ENCODE assay signal across 8 cellular contexts in the genomic region with DNA sequence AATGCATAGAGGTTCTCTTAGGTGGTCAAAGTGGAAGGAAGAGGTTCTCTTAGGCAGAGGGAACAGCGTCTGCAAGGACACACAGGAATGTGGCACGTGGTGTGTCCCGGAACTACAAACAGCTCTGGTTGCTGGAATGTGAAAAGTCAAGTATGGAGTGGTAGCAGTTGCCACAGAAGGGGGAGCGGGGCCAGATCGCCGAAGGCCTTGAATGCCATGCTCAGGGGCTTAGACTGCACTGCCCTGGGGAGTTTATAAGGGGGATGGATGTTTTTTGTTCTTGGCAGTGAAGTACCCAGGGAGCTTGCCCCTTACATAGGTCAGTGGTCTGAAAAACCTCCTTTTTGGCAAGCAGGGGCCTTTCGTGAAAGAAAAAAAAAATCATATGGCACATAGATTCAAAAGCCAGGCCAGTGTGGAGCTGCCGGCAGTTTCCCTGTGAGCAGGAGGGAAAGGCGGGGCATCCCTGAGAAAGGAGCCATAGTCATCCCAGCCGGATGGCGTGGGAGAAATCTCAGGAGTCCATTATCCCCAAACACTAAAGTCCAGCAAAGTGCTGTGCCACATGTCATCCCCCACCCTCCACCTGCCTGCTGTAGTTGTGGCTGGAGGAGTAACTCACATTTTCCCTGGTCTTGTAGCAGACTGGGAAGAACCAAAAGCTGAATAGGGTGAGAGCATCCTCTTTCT. TPM values are rescaled to one million over a fixed set of nuclear protein-coding genes. Genes with fewer than 3 reads are reported as not detected.
DNase-seq lines count a peak whose midpoint lies in the region; ATAC-seq and TF ChIP-seq lines count a peak whose summit lies in the region.

No MANE protein-coding gene starts in this region.

- peak overlapping the region; percentile 92 for H3K4me2 ChIP-seq in hepatocyte
- peak overlapping the region; percentile 99 for H3K4me2 ChIP-seq in smooth muscle cell

- no peaks in the 10 kb centered on the region for H3K36me3 ChIP-seq in H7 (replicated peaks; ENCODE audit: control insufficient read depth, insufficient read depth, low read length)
- H3K36me3 ChIP-seq in hepatocyte (replicated peaks; ENCODE audit: insufficient read depth, low read depth): no peaks in the 10 kb centered on the region
- no peaks in the 10 kb centered on the region for H3K36me3 ChIP-seq in smooth muscle cell (ENCODE audit: low read depth)

- no peak overlapping the region for H3K9ac ChIP-seq in smooth muscle cell (ENCODE audit: low read depth)

- no peaks in the 10 kb centered on the region for H3K36me3 Mint-ChIP-seq in T-helper 17 cell (ENCODE audit: low read depth)

- H3K4me1 ChIP-seq in hepatocyte (ENCODE audit: insufficient read depth) (peaks cover 6% of the 10 kb centered on the region), smooth muscle cell (ENCODE audit: low read depth) (no peaks in the 10 kb centered on the region)

- peaks cover 5% of the 10 kb centered on the region for H3K27me3 Mint-ChIP-seq in T-helper 17 cell

- no peak overlapping the region for H3K4me3 ChIP-seq in H7 (ENCODE audit: insufficient read depth, low read depth, low read length)
- no peak overlapping the region for H3K4me3 ChIP-seq in hepatocyte
- H3K4me3 ChIP-seq in smooth muscle cell: peak overlapping the region; percentile 82

- H2AFZ ChIP-seq in hepatocyte (peak overlapping the region; percentile 99), smooth muscle cell (ENCODE audit: low read depth) (no peak overlapping the region)

- WGBS in hepatocyte (ENCODE audit: low lambda C conversion rate, missing lambda C conversion rate): 75% methylated on average over 11 of the region's 11 CpGs
- 76% methylated on average over 11 of the region's 11 CpGs for WGBS in smooth muscle cell (ENCODE audit: low lambda C conversion rate)

- ATAC-seq in T-helper 17 cell: no peak
- no peak for ATAC-seq in HG03135 (IDR thresholded peaks at IDR 0.05; ENCODE audit: unreplicated experiment)
- no peak for ATAC-seq in HG03025 (IDR thresholded peaks at IDR 0.05; ENCODE audit: low FRiP score, unreplicated experiment)
- no peak for ATAC-seq in HG02884 (IDR thresholded peaks at IDR 0.05; ENCODE audit: unreplicated experiment)

- H3K27me3 ChIP-seq in H7 (ENCODE audit: control insufficient read depth, insufficient read depth, low read length) (no peaks in the 10 kb centered on the region), hepatocyte (no peaks in the 10 kb centered on the region), smooth muscle cell (ENCODE audit: low read depth) (no peaks in the 10 kb centered on the region)

- peak overlapping the region; percentile 84 for H3K27ac ChIP-seq in hepatocyte
- H3K27ac ChIP-seq in smooth muscle cell (ENCODE audit: low read depth): no peak overlapping the region

- H3K79me2 ChIP-seq in hepatocyte (no peaks in the 10 kb centered on the region), smooth muscle cell (ENCODE audit: low read depth) (no peaks in the 10 kb centered on the region)

- TF ChIP-seq CTCF in hepatocyte (IDR thresholded peaks at IDR 0.05; ENCODE audit: poor library complexity): no peak
- no peak for TF ChIP-seq CTCF in smooth muscle cell (IDR thresholded peaks at IDR 0.05; ENCODE audit: borderline replicate concordance, insufficient read depth, poor library complexity, severe bottlenecking)

- peak overlapping the region; percentile 87 for H3K27ac Mint-ChIP-seq in T-helper 17 cell

- H3F3A ChIP-seq in smooth muscle cell (ENCODE audit: low read depth): peaks cover 9% of the 10 kb centered on the region

- H3K9me2 ChIP-seq in hepatocyte (replicated peaks; ENCODE audit: insufficient read depth): no peaks in the 10 kb centered on the region

- peaks cover 14% of the 10 kb centered on the region for H3K4me1 Mint-ChIP-seq in T-helper 17 cell

- peak overlapping the region; percentile 80 for H3K4me3 Mint-ChIP-seq in T-helper 17 cell

- no peaks in the 10 kb centered on the region for H3K9me3 ChIP-seq in T-helper 17 cell (ENCODE audit: control insufficient read depth, low read length, poor library complexity, severe bottlenecking)
- no peaks in the 10 kb centered on the region for H3K9me3 ChIP-seq in hepatocyte (ENCODE audit: low read depth)
- no peaks in the 10 kb centered on the region for H3K9me3 ChIP-seq in smooth muscle cell (replicated peaks; ENCODE audit: low read depth)

- H4K20me1 ChIP-seq in hepatocyte (ENCODE audit: insufficient read depth, poor library complexity, severe bottlenecking): no peaks in the 10 kb centered on the region
- H4K20me1 ChIP-seq in smooth muscle cell (ENCODE audit: low read depth): no peaks in the 10 kb centered on the region

- DNase-seq in H7: peak; percentile 72
- DNase-seq in T-helper 17 cell: no peak
- peak; percentile 27 for DNase-seq in hepatocyte (ENCODE audit: low spot score)
- no peak for DNase-seq in smooth muscle cell (lab: John Stamatoyannopoulos, UW; ENCODE audit: unreplicated experiment)
- no peak for DNase-seq in T-helper 9 cell

RNA-seq across cellular contexts. Expression of gene GORASP2, which starts 45.4 kb away (rescaled TPM):
- 49.1 and 65.3 TPM in 2 replicates for total RNA-seq in H7 (2014; rRNA removed; shearing (Covaris generic))
- total RNA-seq in T-helper 17 cell (10 to 100 TPM; 80.5 to 89.4 TPM), hepatocyte (50.1 and 58.6 TPM in 2 replicates), smooth muscle cell (66.2 and 76.4 TPM in 2 replicates)
- polyA plus RNA-seq in hepatocyte (109 and 126 TPM in 2 replicates), smooth muscle cell (123 and 125 TPM in 2 replicates)

Comparison
In these comparisons a context has a peak if more than half of its experiments do, and no peak if none do; other contexts are left out.
1. DNase-seq: peak in H7 (single experiment) and hepatocyte (single experiment); none in T-helper 17 cell (0 of 3), smooth muscle cell (single experiment) and T-helper 9 cell (single experiment).